ENCODE assay signal across 31 cellular contexts in the genomic region with DNA sequence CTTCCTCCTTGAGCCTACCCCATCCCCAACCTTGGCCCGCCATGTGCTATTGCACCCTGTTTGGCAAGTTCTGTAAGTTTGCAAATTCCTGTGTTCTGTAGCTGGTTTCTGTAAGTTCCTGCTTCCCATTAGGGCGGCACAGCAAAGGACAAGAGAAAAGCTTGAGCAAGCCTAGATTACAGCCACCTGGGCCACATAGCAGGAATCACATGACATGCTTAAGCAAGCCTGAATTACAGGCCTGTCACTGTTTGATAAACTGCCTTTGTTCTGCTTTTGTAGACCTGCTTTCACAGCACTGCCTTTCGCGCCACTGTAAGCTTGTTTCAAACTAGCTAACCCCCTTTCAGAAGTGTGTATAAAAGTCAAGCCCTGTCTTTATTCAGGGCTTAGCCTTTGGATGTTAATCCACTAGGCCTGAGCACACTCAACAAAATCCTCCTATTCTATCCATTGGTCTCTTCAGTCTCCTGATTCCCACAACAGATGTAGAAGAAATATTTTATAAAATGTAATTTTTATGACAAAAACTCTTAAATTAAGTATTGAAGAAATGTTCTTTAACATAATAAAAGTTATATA.
DNase-seq lines count a peak whose midpoint lies in the region; ATAC-seq and TF ChIP-seq lines count a peak whose summit lies in the region.
"Had no signal": no experiment of that assay in that cellular context is flagged by ENCODE, and none has a peak within 500 bp of the region (broad histone marks: within the 10 kb centered on the region; RNA-seq: fewer than 3 reads in every experiment).

No MANE protein-coding gene starts in this region.

- ATAC-seq in GM23338 = no peak
- no peak for ATAC-seq in stimulated activated naive CD8-positive, alpha-beta T cell treated with anti-CD3 and anti-CD28 coated beads, Interleukin-15, Interleukin-2, amounts not matched to agents 100 U/mL and 50 U/mL, for 24 hours
- ATAC-seq: activated CD8-positive, alpha-beta T cell treated with anti-CD3 and anti-CD28 coated beads, Interleukin-2, amount 10 ng/mL, durations not matched to agents 7 days and 5 days; gastroesophageal sphincter; left lobe of liver; right lobe of liver; stimulated activated effector memory CD8-positive, alpha-beta T cell treated with anti-CD3 and anti-CD28 coated beads, Interleukin-12 subunit alpha, Interleukin-12 subunit beta, amount 100 ng/mL, for 72 hours; T-helper 17 cell had no signal

- no peak overlapping the region for H3K4me3 ChIP-seq in GM23338
- H3K4me3 ChIP-seq: BLaER1 treated with 17β-estradiol and CSF1 and Interleukin-3, amounts not matched to agents 10 nM and 100 nM; gastroesophageal sphincter; right lobe of liver; SK-N-MC had no signal

- H4K20me1 ChIP-seq in GM23338 (replicated peaks; ENCODE audit: insufficient read depth) = no peaks in the 10 kb centered on the region
- H4K20me1 ChIP-seq: BLaER1 treated with 17β-estradiol and CSF1 and Interleukin-3, amounts not matched to agents 10 nM and 100 nM had no signal

- H2AFZ ChIP-seq in GM23338 = no peak overlapping the region

- H3K9me3 Mint-ChIP-seq in GM23338 (peaks cover 66% of the 10 kb centered on the region), mesothelial cell of epicardium (peaks cover 57% of the 10 kb centered on the region)
- peaks cover 21% of the 10 kb centered on the region for H3K9me3 Mint-ChIP-seq in activated naive CD4-positive, alpha-beta T cell treated with anti-CD3 and anti-CD28 coated beads, Interleukin-2, amount 10 ng/mL, durations not matched to agents 7 days and 5 days

- H3K36me3 ChIP-seq in GM23338 (ENCODE audit: insufficient read depth) = peaks cover 22% of the 10 kb centered on the region
- H3K36me3 ChIP-seq: gastroesophageal sphincter, right lobe of liver had no signal

- no peaks in the 10 kb centered on the region for H3K79me2 ChIP-seq in GM23338 (replicated peaks; ENCODE audit: insufficient read depth)

- TF ChIP-seq CTCF in GM23338 (conservative IDR thresholded peaks at IDR 0.05; ENCODE audit: low read depth in 2 of 2) (no peak), mesothelial cell of epicardium (IDR thresholded peaks at IDR 0.05; ENCODE audit: unreplicated experiment) (no peak)

- no peaks in the 10 kb centered on the region for H3K27me3 ChIP-seq in GM23338 (ENCODE audit: insufficient read depth)
- H3K27me3 ChIP-seq: BLaER1 treated with 17β-estradiol and CSF1 and Interleukin-3, amounts not matched to agents 10 nM and 100 nM; gastroesophageal sphincter; right lobe of liver had no signal

- H3K27ac ChIP-seq in GM23338 (ENCODE audit: low read depth) = no peak overlapping the region
- H3K27ac ChIP-seq in epithelial cell of prostate = peak overlapping the region; percentile 68
- H3K27ac ChIP-seq: BLaER1 treated with 17β-estradiol and CSF1 and Interleukin-3, amounts not matched to agents 10 nM and 100 nM; gastroesophageal sphincter; right lobe of liver; RWPE1; SK-N-MC had no signal

- H3K4me3 Mint-ChIP-seq in GM23338 (no peak overlapping the region), mesothelial cell of epicardium (no peak overlapping the region)
- H3K4me3 Mint-ChIP-seq in activated naive CD4-positive, alpha-beta T cell treated with anti-CD3 and anti-CD28 coated beads, Interleukin-2, amount 10 ng/mL, durations not matched to agents 7 days and 5 days = no peak overlapping the region
- H3K4me3 Mint-ChIP-seq: activated CD8-positive, alpha-beta T cell treated with anti-CD3 and anti-CD28 coated beads, Interleukin-2, amount 10 ng/mL, durations not matched to agents 7 days and 5 days; central memory CD8-positive, alpha-beta T cell; dendritic cell treated with granulocyte-macrophage colony-stimulating factor and Interleukin-4, amounts not matched to agents 40 ng/mL and 50 ng/mL, for 4 days; naive B cell; stimulated activated effector memory CD8-positive, alpha-beta T cell treated with anti-CD3 and anti-CD28 coated beads, Interleukin-12 subunit alpha, Interleukin-12 subunit beta, amount 100 ng/mL, for 72 hours; T-helper 17 cell had no signal

- H3K27me3 Mint-ChIP-seq in GM23338 (ENCODE audit: insufficient read depth, low read depth, poor library complexity) = peaks cover 9% of the 10 kb centered on the region
- H3K27me3 Mint-ChIP-seq in mesothelial cell of epicardium (ENCODE audit: low read depth) = no peaks in the 10 kb centered on the region
- no peaks in the 10 kb centered on the region for H3K27me3 Mint-ChIP-seq in activated naive CD4-positive, alpha-beta T cell treated with anti-CD3 and anti-CD28 coated beads, Interleukin-2, amount 10 ng/mL, durations not matched to agents 7 days and 5 days
- H3K27me3 Mint-ChIP-seq: central memory CD8-positive, alpha-beta T cell; dendritic cell treated with granulocyte-macrophage colony-stimulating factor and Interleukin-4, amounts not matched to agents 40 ng/mL and 50 ng/mL, for 4 days; naive B cell; progenitor cell of endocrine pancreas; T-helper 17 cell had no signal

- H3K9me2 ChIP-seq in GM23338 (ENCODE audit: insufficient read depth) = peaks cover 5% of the 10 kb centered on the region; the same call in 1 of the 2 replicates

- no peaks in the 10 kb centered on the region for H3K4me1 ChIP-seq in GM23338 (ENCODE audit: insufficient read depth)
- H3K4me1 ChIP-seq: gastroesophageal sphincter had no signal

- H3K4me2 ChIP-seq in GM23338 = no peak overlapping the region
- H3K4me2 ChIP-seq: BLaER1 treated with 17β-estradiol and CSF1 and Interleukin-3, amounts not matched to agents 10 nM and 100 nM had no signal

- CTCF ChIA-PET in activated naive CD4-positive, alpha-beta T cell treated with anti-CD3 and anti-CD28 coated beads, Interleukin-2, amount 10 ng/mL, durations not matched to agents 7 days and 5 days (lab: Charles Lee) = no interaction called here

- no peaks in the 10 kb centered on the region for H3F3A ChIP-seq in GM23338 (replicated peaks; ENCODE audit: low read depth)

- H3K27ac Mint-ChIP-seq in GM23338 = no peak overlapping the region
- no peak overlapping the region for H3K27ac Mint-ChIP-seq in mesothelial cell of epicardium
- H3K27ac Mint-ChIP-seq in activated naive CD4-positive, alpha-beta T cell treated with anti-CD3 and anti-CD28 coated beads, Interleukin-2, amount 10 ng/mL, durations not matched to agents 7 days and 5 days = no peak overlapping the region
- H3K27ac Mint-ChIP-seq: activated CD8-positive, alpha-beta T cell treated with anti-CD3 and anti-CD28 coated beads, Interleukin-2, amount 10 ng/mL, durations not matched to agents 7 days and 5 days; activated T-helper 2 cell treated with anti-CD3 and anti-CD28 coated beads, Interferon-gamma antibody, Interleukin-2, Interleukin-4, amounts not matched to agents 10 μg/mL and 5 μg/mL and 100 μg/mL, durations not matched to agents 14 hours and 24 hours and 36 hours; dendritic cell treated with granulocyte-macrophage colony-stimulating factor and Interleukin-4, amounts not matched to agents 40 ng/mL and 50 ng/mL, for 4 days; naive B cell; progenitor cell of endocrine pancreas; stimulated activated effector memory CD8-positive, alpha-beta T cell treated with anti-CD3 and anti-CD28 coated beads, Interleukin-12 subunit alpha, Interleukin-12 subunit beta, amount 100 ng/mL, for 72 hours; T-helper 17 cell had no signal

- DNase-seq in GM23338 (ENCODE audit: low spot score) (peak; percentile 6), LHCN-M2 (ENCODE audit: low read depth) (peak; percentile 2), OCI-M1 (lab: John Stamatoyannopoulos, UW) (peak; percentile 68), epithelial cell of prostate (ENCODE audit: low read depth, low spot score) (no peak), mesothelial cell of epicardium (ENCODE audit: low spot score in 2 of 2, unreplicated experiment in 2 of 2) (no peak), NCI-H2171 (lab: John Stamatoyannopoulos, UW) (no peak)
- no peak for DNase-seq in activated naive CD4-positive, alpha-beta T cell treated with anti-CD3 and anti-CD28 coated beads, Interleukin-2, amount 10 ng/mL, durations not matched to agents 7 days and 5 days
- no peak for DNase-seq in stimulated activated naive CD8-positive, alpha-beta T cell treated with anti-CD3 and anti-CD28 coated beads, Interleukin-15, Interleukin-2, amounts not matched to agents 100 U/mL and 50 U/mL, for 24 hours
- DNase-seq: activated CD4-positive, alpha-beta T cell treated with anti-CD3 and anti-CD28 coated beads for 1 hour; activated CD8-positive, alpha-beta T cell treated with anti-CD3 and anti-CD28 coated beads, Interleukin-2, amount 10 ng/mL, durations not matched to agents 7 days and 5 days; COR-L47; DND-41; hippocampal formation; mesenchymal stem cell; naive B cell; NCI-H2171 treated with DMSO at 0.1 percent for 48 hours; NCI-H526; right lobe of liver; stimulated activated CD4-positive, alpha-beta T cell treated with anti-CD3 and anti-CD28 coated beads, Interleukin-12 subunit alpha, Interleukin-12 subunit beta, amount 100 ng/mL, for 4 hours; stimulated activated CD4-positive, alpha-beta T cell treated with anti-CD3 and anti-CD28 coated beads, Interleukin-4, amount 100 ng/mL, for 1 hour; T-helper 17 cell had no signal

- H3K36me3 Mint-ChIP-seq in GM23338 (ENCODE audit: low read depth) (peaks cover 61% of the 10 kb centered on the region), mesothelial cell of epicardium (peaks cover 19% of the 10 kb centered on the region)
- no peaks in the 10 kb centered on the region for H3K36me3 Mint-ChIP-seq in activated naive CD4-positive, alpha-beta T cell treated with anti-CD3 and anti-CD28 coated beads, Interleukin-2, amount 10 ng/mL, durations not matched to agents 7 days and 5 days
- H3K36me3 Mint-ChIP-seq: stimulated activated effector memory CD8-positive, alpha-beta T cell treated with anti-CD3 and anti-CD28 coated beads, Interleukin-12 subunit alpha, Interleukin-12 subunit beta, amount 100 ng/mL, for 72 hours had no signal

- no peaks in the 10 kb centered on the region for H3K4me1 Mint-ChIP-seq in GM23338
- H3K4me1 Mint-ChIP-seq in mesothelial cell of epicardium = no peaks in the 10 kb centered on the region
- H3K4me1 Mint-ChIP-seq in activated naive CD4-positive, alpha-beta T cell treated with anti-CD3 and anti-CD28 coated beads, Interleukin-2, amount 10 ng/mL, durations not matched to agents 7 days and 5 days = no peaks in the 10 kb centered on the region
- H3K4me1 Mint-ChIP-seq: central memory CD8-positive, alpha-beta T cell; naive B cell; stimulated activated effector memory CD8-positive, alpha-beta T cell treated with anti-CD3 and anti-CD28 coated beads, Interleukin-12 subunit alpha, Interleukin-12 subunit beta, amount 100 ng/mL, for 72 hours; T-helper 17 cell had no signal

TF ChIP-seq in GM23338, 12 proteins besides CTCF, POLR2A, EP300 and RAD21 (continues in another document):
- TF ChIP-seq STAT1 (IDR thresholded peaks at IDR 0.05; ENCODE audit: unreplicated experiment) (no peak), ZNF331 (CRISPR knock-in tag; IDR thresholded peaks at IDR 0.05; ENCODE audit: low read depth) (no peak), NANOG (IDR thresholded peaks at IDR 0.05; ENCODE audit: borderline replicate concordance) (no peak), EZH2phosphoT487 (IDR thresholded peaks at IDR 0.05; ENCODE audit: unreplicated experiment) (no peak)

Comparison
In these comparisons a context has a peak if more than half of its experiments do, and no peak if none do; other contexts are left out.
1. DNase-seq: peak in GM23338 (single experiment), LHCN-M2 (single experiment) and OCI-M1 (single experiment); none in epithelial cell of prostate (single experiment), mesothelial cell of epicardium (0 of 2), activated naive CD4-positive, alpha-beta T cell treated with anti-CD3 and anti-CD28 coated beads, Interleukin-2, amount 10 ng/mL, durations not matched to agents 7 days and 5 days (single experiment), stimulated activated naive CD8-positive, alpha-beta T cell treated with anti-CD3 and anti-CD28 coated beads, Interleukin-15, Interleukin-2, amounts not matched to agents 100 U/mL and 50 U/mL, for 24 hours (single experiment) and NCI-H2171 (single experiment).